11 cellular contexts compared by ENCODE assay signal in genomic region chrX:145002776-145003175, GRCh38.
"Had no signal": no experiment of that assay in that cellular context is flagged by ENCODE, and none has a peak within 500 bp of the region (broad histone marks: within the 10 kb centered on the region; RNA-seq: fewer than 3 reads in every experiment).

No MANE protein-coding gene starts in this region.

- H3K36me3 ChIP-seq: gastroesophageal sphincter, left ventricle myocardium inferior, tibial nerve had no signal

- ATAC-seq: gastroesophageal sphincter, T-cell had no signal

- H3K4me3 ChIP-seq: gastroesophageal sphincter, left ventricle myocardium inferior, skin epidermis, tibial nerve had no signal

- H3K9me3 ChIP-seq: gastroesophageal sphincter, left ventricle myocardium inferior, tibial nerve had no signal

- DNase-seq: activated CD4-positive, alpha-beta memory T cell treated with anti-CD3 and anti-CD28 coated beads for 36 hours; activated gamma-delta T cell treated with Interleukin-2 at 50 U/mL for 16 hours; activated naive CD8-positive, alpha-beta T cell treated with anti-CD3 and anti-CD28 coated beads for 36 hours; activated T-cell treated with anti-CD3 and anti-CD28 coated beads, Interleukin-2, amount 50 U/mL, for 72 hours; kidney; left ventricle myocardium inferior; T-cell had no signal

- H3K4me1 ChIP-seq: gastroesophageal sphincter, left ventricle myocardium inferior, tibial nerve had no signal

- H3K27ac ChIP-seq: gastroesophageal sphincter, left ventricle myocardium inferior, skin epidermis, tibial nerve, VCaP had no signal

- H3K27me3 ChIP-seq: gastroesophageal sphincter, tibial nerve had no signal
